Comparison of ENCODE assay signal across 13 cellular contexts in the genomic region with DNA sequence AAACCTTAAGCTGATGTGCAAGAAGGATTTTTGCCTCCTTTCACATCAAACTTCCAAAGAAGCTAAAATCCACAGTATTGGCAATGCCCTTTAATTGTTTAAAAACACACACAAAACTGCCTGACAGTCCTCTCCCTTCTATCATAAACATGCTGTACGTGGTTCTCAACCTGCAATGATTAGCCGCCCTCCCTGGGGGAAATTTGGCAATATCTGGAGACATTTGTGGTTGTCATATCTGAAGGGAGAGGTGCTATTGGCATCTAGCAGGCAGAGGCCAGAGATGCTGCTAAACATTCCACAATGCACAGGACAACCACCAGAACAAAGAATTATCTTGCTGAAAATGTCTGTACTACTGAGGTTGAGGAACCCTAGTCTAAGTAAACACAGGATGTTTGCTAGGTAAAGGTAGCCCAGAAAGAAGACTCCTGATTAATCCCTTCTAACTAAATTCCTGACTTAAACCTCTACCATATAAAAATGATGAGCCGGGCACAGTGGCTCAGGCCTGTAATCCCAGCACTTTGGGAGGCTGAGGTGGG. TPM values are rescaled to one million over a fixed set of nuclear protein-coding genes. Genes with fewer than 3 reads are reported as not detected.
DNase-seq lines count a peak whose midpoint lies in the region; ATAC-seq and TF ChIP-seq lines count a peak whose summit lies in the region.
"Had no signal": no experiment of that assay in that cellular context is flagged by ENCODE, and none has a peak within 500 bp of the region (broad histone marks: within the 10 kb centered on the region; RNA-seq: fewer than 3 reads in every experiment).

No MANE protein-coding gene starts in this region.

- H3K9me3 Mint-ChIP-seq in brain (peaks cover 0 to under 1% (median 0%) of the 10 kb centered on the region in 5 experiments), mesothelial cell of epicardium (no peaks in the 10 kb centered on the region)

- intact Hi-C loops in heart right ventricle (cut with DNase I) (no loop called here), right cardiac atrium (cut with DNase I) (no loop called here)

- H3K9me3 ChIP-seq in heart right ventricle (peaks cover 0 to 5% (median 0%) of the 10 kb centered on the region in 11 donors), right cardiac atrium (ENCODE audit: control insufficient read depth, low read length) (no peaks in the 10 kb centered on the region)

- H3K4me1 Mint-ChIP-seq in brain (peaks cover 20% of the 10 kb centered on the region), mesothelial cell of epicardium (no peaks in the 10 kb centered on the region)

- H3K4me1 ChIP-seq in heart right ventricle = peaks cover 0 to 11% (median 0%) of the 10 kb centered on the region in 9 donors
- no peaks in the 10 kb centered on the region for H3K4me1 ChIP-seq in right cardiac atrium (ENCODE audit: control insufficient read depth, insufficient read depth, low read length)

- peaks cover 11% of the 10 kb centered on the region for H3K27me3 Mint-ChIP-seq in brain
- H3K27me3 Mint-ChIP-seq in mesothelial cell of epicardium (ENCODE audit: low read depth) = peaks cover 4% of the 10 kb centered on the region

- no peak for ATAC-seq in heart right ventricle
- ATAC-seq in right cardiac atrium = no peak
- ATAC-seq in HG03139 (IDR thresholded peaks at IDR 0.05; ENCODE audit: unreplicated experiment) = no peak

- 89 to 97% methylated on average over 3 of the region's 3 CpGs for WGBS in heart right ventricle, 2 donors
- 90% methylated on average over 3 of the region's 3 CpGs for WGBS in right cardiac atrium

- no peaks in the 10 kb centered on the region for H3K36me3 ChIP-seq in heart right ventricle
- H3K36me3 ChIP-seq: brain microvascular endothelial cell had no signal

- H3K4me3 Mint-ChIP-seq in brain (peak overlapping the region; percentile 89 to 95 (median 93)), mesothelial cell of epicardium (peak overlapping the region; percentile 78)

- H3K4me3 ChIP-seq in heart right ventricle = peak overlapping the region in 6 of 10 donors; percentile 61 to 67 (median 64)
- no peak overlapping the region for H3K4me3 ChIP-seq in right cardiac atrium (ENCODE audit: low read length)

- H3K27ac Mint-ChIP-seq in brain (peak overlapping the region in 2 of 5 experiments; percentile 50 to 87), mesothelial cell of epicardium (no peak overlapping the region)

- peak overlapping the region in 2 of 10 donors; percentile 76 to 81 for H3K27ac ChIP-seq in heart right ventricle
- no peak overlapping the region for H3K27ac ChIP-seq in right cardiac atrium (ENCODE audit: low read length)
- H3K27ac ChIP-seq: brain microvascular endothelial cell had no signal

- TF ChIP-seq CTCF in heart right ventricle (IDR thresholded peaks at IDR 0.05) = no peak
- TF ChIP-seq CTCF in brain (conservative IDR thresholded peaks at IDR 0.05) = no peak
- no peak for TF ChIP-seq CTCF in mesothelial cell of epicardium (IDR thresholded peaks at IDR 0.05; ENCODE audit: unreplicated experiment)

- no peak for DNase-seq in heart right ventricle
- DNase-seq in right cardiac atrium = no peak
- no peak for DNase-seq in mesothelial cell of epicardium (ENCODE audit: low spot score in 2 of 2, unreplicated experiment in 2 of 2)
- DNase-seq in HuH-7 (ENCODE audit: low spot score) = no peak
- no peak for DNase-seq in NCI-H226
- DNase-seq in DMS79 treated with DMSO at 0.1 percent for 48 hours (lab: John Stamatoyannopoulos, UW) = no peak
- DNase-seq: brain microvascular endothelial cell, T-helper 9 cell had no signal

- H3K27me3 ChIP-seq in heart right ventricle (peaks cover 0 to 8% (median 0%) of the 10 kb centered on the region in 7 donors), right cardiac atrium (ENCODE audit: control insufficient read depth, insufficient read depth) (no peaks in the 10 kb centered on the region)
- H3K27me3 ChIP-seq: brain microvascular endothelial cell had no signal

- H3K36me3 Mint-ChIP-seq in brain = no peaks in the 10 kb centered on the region
- no peaks in the 10 kb centered on the region for H3K36me3 Mint-ChIP-seq in mesothelial cell of epicardium

RNA-seq across cellular contexts. Expression of a gene that starts 1.2 kb away (rescaled TPM):
- total RNA-seq in heart right ventricle (not detected), right cardiac atrium (not detected), mesothelial cell of epicardium (not detected in 3 replicates)
- polyA plus RNA-seq in heart right ventricle (not detected), right cardiac atrium (not detected), brain (ENCODE audit: insufficient read depth, low read depth, low replicate concordance) (not detected)
- total RNA-seq: HT-29, posterior vena cava had no signal
- polyA plus RNA-seq: BJ had no signal

RNA-seq across cellular contexts. Expression of a gene that starts 21.8 kb away (rescaled TPM):
- total RNA-seq in heart right ventricle = 1 to 10 TPM in 5 of 10 donors, under 1 TPM in 5; 0.13 to 1.9 (median 1.0) TPM
- polyA plus RNA-seq in heart right ventricle = under 1 TPM; 0.37 to 0.88 TPM
- under 1 TPM; 0.31 to 0.74 (median 0.56) TPM for total RNA-seq in right cardiac atrium
- 0.63 TPM for polyA plus RNA-seq in right cardiac atrium
- polyA plus RNA-seq in brain (ENCODE audit: insufficient read depth, low read depth, low replicate concordance) = 2.4 TPM
- total RNA-seq in mesothelial cell of epicardium = 1.4 to 1.6 TPM (median 1.5 TPM) in 3 replicates

RNA-seq across cellular contexts. Expression of a gene that starts 31.3 kb away (rescaled TPM):
- total RNA-seq in heart right ventricle (10 to 100 TPM; 11.6 to 21.2 (median 14.0) TPM), right cardiac atrium (10 to 100 TPM; 15.9 to 19.9 (median 17.5) TPM), mesothelial cell of epicardium (13.3 to 13.8 TPM (median 13.4 TPM) in 3 replicates)
- polyA plus RNA-seq in heart right ventricle (1 to 10 TPM; 5.9 to 9.1 TPM), right cardiac atrium (5.3 TPM), brain (ENCODE audit: insufficient read depth, low read depth, low replicate concordance) (18.4 TPM)

RNA-seq across cellular contexts. Expression of a gene that starts 44.5 kb away (rescaled TPM):
- total RNA-seq in heart right ventricle (100 to 1,000 TPM; 110 to 267 (median 158) TPM), right cardiac atrium (100 to 1,000 TPM; 100 to 141 (median 103) TPM), mesothelial cell of epicardium (25.0 to 26.4 TPM (median 25.6 TPM) in 3 replicates)
- polyA plus RNA-seq in heart right ventricle (10 to 100 TPM; 54.9 to 77.8 TPM), right cardiac atrium (114 TPM), brain (ENCODE audit: insufficient read depth, low read depth, low replicate concordance) (26.8 TPM)

RNA-seq across cellular contexts. Expression of a gene that starts 54.7 kb away (rescaled TPM):
- under 1 TPM in 8 of 10 donors, not detected in 2; 0.07 to 0.33 (median 0.18) TPM for total RNA-seq in heart right ventricle
- under 1 TPM; 0.01 to 0.15 TPM for polyA plus RNA-seq in heart right ventricle
- total RNA-seq in right cardiac atrium = under 1 TPM; 0.14 to 0.31 (median 0.22) TPM
- 0.07 TPM for polyA plus RNA-seq in right cardiac atrium
- polyA plus RNA-seq in brain (ENCODE audit: insufficient read depth, low read depth, low replicate concordance) = 0.51 TPM
- total RNA-seq in mesothelial cell of epicardium = 1.0 to 2.0 TPM (median 1.2 TPM) in 3 replicates
- polyA plus RNA-seq: BJ had no signal
